ENCODE assay signal across 14 cellular contexts in the genomic region with DNA sequence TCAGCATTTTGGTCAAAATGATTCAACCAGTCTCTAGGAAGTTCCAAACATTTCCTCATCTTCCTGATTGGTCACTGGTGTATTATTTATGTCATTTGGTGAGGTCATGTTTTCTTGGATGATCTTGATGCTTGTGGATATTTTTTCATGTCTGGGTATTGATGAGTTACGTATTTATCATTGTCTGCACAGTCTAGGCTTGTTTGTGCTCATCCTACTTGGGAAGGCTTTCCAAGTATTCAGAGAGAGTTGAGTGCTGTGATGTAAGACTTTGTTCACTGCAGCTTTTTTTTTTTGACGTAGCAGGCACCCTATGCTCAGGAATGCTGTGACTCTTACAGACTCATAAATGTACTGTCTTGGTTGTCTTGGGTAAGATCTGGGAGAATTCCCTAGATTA.
DNase-seq lines count a peak whose midpoint lies in the region; ATAC-seq and TF ChIP-seq lines count a peak whose summit lies in the region.
"Had no signal": no experiment of that assay in that cellular context is flagged by ENCODE, and none has a peak within 500 bp of the region (broad histone marks: within the 10 kb centered on the region; RNA-seq: fewer than 3 reads in every experiment).

No MANE protein-coding gene starts in this region.

- TF ChIP-seq RAD21 in IMR-90 (IDR thresholded peaks at IDR 0.05; ENCODE audit: low read length): no peak

- no peak overlapping the region for H3K23ac ChIP-seq in IMR-90 (ENCODE audit: low read depth, low read length)

- no peak overlapping the region for H2BK15ac ChIP-seq in IMR-90 (ENCODE audit: low read depth, low read length)

- H3K4me1 ChIP-seq in IMR-90 (ENCODE audit: control insufficient read depth, insufficient read depth, low read length): no peaks in the 10 kb centered on the region
- H3K4me1 ChIP-seq: A549, BLaER1 had no signal

- CTCF ChIA-PET in IMR-90 (lab: Yijun Ruan, JAX): no interaction called here

- WGBS in IMR-90 (ENCODE audit: extremely low coverage in 2 of 2, insufficient read length in 1 of 2), 2 experiments: 60% methylated on average over 1 of the region's 2 CpGs; no CpG with 5 or more reads in 1 of the 2 experiments

- no peak overlapping the region for H3K18ac ChIP-seq in IMR-90 (ENCODE audit: low read depth, low read length)

- no peaks in the 10 kb centered on the region for H3K27me3 Mint-ChIP-seq in natural killer cell (ENCODE audit: low read depth in 2 of 2)

- no peaks in the 10 kb centered on the region for H4K20me1 ChIP-seq in IMR-90 (ENCODE audit: insufficient read depth, low read length)
- H4K20me1 ChIP-seq: BLaER1 had no signal

- H2BK120ac ChIP-seq in IMR-90 (ENCODE audit: low read depth, low read length): no peak overlapping the region

- no peak overlapping the region for H2AK9ac ChIP-seq in IMR-90 (replicated peaks; ENCODE audit: low read depth, low read length, poor library complexity)

- no peak overlapping the region for H2BK5ac ChIP-seq in IMR-90 (ENCODE audit: low read depth, low read length, poor library complexity, severe bottlenecking)

- no peak overlapping the region for H3K56ac ChIP-seq in IMR-90 (ENCODE audit: extremely low read depth, insufficient read depth, low read length)

- no peak overlapping the region for H4K5ac ChIP-seq in IMR-90 (ENCODE audit: low read depth, low read length)

- no peaks in the 10 kb centered on the region for H3K4me1 Mint-ChIP-seq in natural killer cell

- H2AK5ac ChIP-seq in IMR-90 (ENCODE audit: low read depth, low read length): no peak overlapping the region

- H3K9me1 ChIP-seq in IMR-90 (ENCODE audit: insufficient read depth, low read length): no peaks in the 10 kb centered on the region

- ATAC-seq in IMR-90 (ENCODE audit: low read depth) (no peak), natural killer cell (no peak), Right ventricle myocardium superior (ENCODE audit: poor library complexity) (no peak)
- ATAC-seq: A549, GM12878, K562 had no signal

- no peak overlapping the region for H3K4me3 Mint-ChIP-seq in natural killer cell

- H2AFZ ChIP-seq in IMR-90 (replicated peaks; ENCODE audit: low read length, poor library complexity): no peak overlapping the region

- POLR2A ChIA-PET in IMR-90 (lab: Charles Lee; ENCODE audit: unreplicated experiment): no interaction called here

- no peak overlapping the region for H3K27ac Mint-ChIP-seq in natural killer cell

- no peak overlapping the region for H4K8ac ChIP-seq in IMR-90 (ENCODE audit: low read depth in 2 of 2, low read length in 2 of 2)

- no peak for TF ChIP-seq POLR2A in IMR-90 (IDR thresholded peaks at IDR 0.05; ENCODE audit: low read depth, low read length)

- no peak overlapping the region for H3K9ac ChIP-seq in IMR-90 (ENCODE audit: low read depth, low read length)
- H3K9ac ChIP-seq: BLaER1 had no signal

- H3K4me2 ChIP-seq in IMR-90 (ENCODE audit: low read depth, low read length): no peak overlapping the region
- H3K4me2 ChIP-seq: A549, BLaER1 had no signal

- H3K36me3 Mint-ChIP-seq in natural killer cell: peaks cover 9% of the 10 kb centered on the region

- TF ChIP-seq CTCF in IMR-90 (conservative IDR thresholded peaks at IDR 0.05; ENCODE audit: low read depth, low read length): no peak
- TF ChIP-seq CTCF in fibroblast of mammary gland (conservative IDR thresholded peaks at IDR 0.05; ENCODE audit: control insufficient read depth, insufficient read depth, low read depth, low read length): no peak
- no peak for TF ChIP-seq CTCF in natural killer cell (IDR thresholded peaks at IDR 0.05)

- no peaks in the 10 kb centered on the region for H3K27me3 ChIP-seq in IMR-90 (ENCODE audit: control insufficient read depth, insufficient read depth, low read length)
- H3K27me3 ChIP-seq: BLaER1 had no signal

- H2BK20ac ChIP-seq in IMR-90 (ENCODE audit: low read depth, low read length): no peak overlapping the region

- H3K79me1 ChIP-seq in IMR-90 (ENCODE audit: low read depth in 1 of 2, low read length in 2 of 2): no peaks in the 10 kb centered on the region

- peaks cover 14 to 26% of the 10 kb centered on the region in 2 donors for H3K9me3 Mint-ChIP-seq in natural killer cell

- dilution Hi-C loops in IMR-90 (cut with HindIII; ENCODE audit: low sequenced_read_pairs, unreplicated experiment): no loop called here

- H3K9me3 ChIP-seq in IMR-90 (ENCODE audit: control insufficient read depth, insufficient read depth, low read length): no peaks in the 10 kb centered on the region
- H3K9me3 ChIP-seq: A549, BLaER1, HAP-1 had no signal

- H3K4me3 ChIP-seq in IMR-90 (ENCODE audit: insufficient read depth, low read depth, low read length): no peak overlapping the region
- no peak overlapping the region for H3K4me3 ChIP-seq in fibroblast of mammary gland (ENCODE audit: control insufficient read depth, low read depth, low read length)
- H3K4me3 ChIP-seq in skeletal muscle cell (ENCODE audit: low read depth, low read length): no peak overlapping the region
- H3K4me3 ChIP-seq: A549, BLaER1, GM12878, HAP-1, K562 had no signal

- H3K4ac ChIP-seq in IMR-90 (ENCODE audit: low read depth, low read length): no peak overlapping the region

- DNase-seq in ELR (ENCODE audit: low read depth) (peak; percentile 4), IMR-90 (peak; percentile 10), fibroblast of mammary gland (ENCODE audit: low read depth) (peak; percentile 21), skeletal muscle cell (ENCODE audit: low read depth) (peak; percentile 9), natural killer cell (no peak), Right ventricle myocardium superior (no peak)
- DNase-seq in activated CD4-positive, alpha-beta T cell treated with anti-CD3 and anti-CD28 coated beads for 48 hours: no peak
- DNase-seq: DMS53, GOT3 had no signal

- no TSS peak for BruUV-seq in IMR-90 (replicated peaks; lab: Mats Ljungman, UMichigan)

- intact Hi-C loops in IMR-90 (cut with micrococcal nuclease): no loop called here
- intact Hi-C loops in natural killer cell (cut with micrococcal nuclease): no loop called here
- intact Hi-C loops in Right ventricle myocardium superior (cut with DNase I): no loop called here

- no peak overlapping the region for H3K14ac ChIP-seq in IMR-90 (replicated peaks; ENCODE audit: low read depth, low read length)

- no peaks in the 10 kb centered on the region for H3K36me3 ChIP-seq in IMR-90 (ENCODE audit: control insufficient read depth, insufficient read depth, low read length)
- H3K36me3 ChIP-seq: BLaER1, HAP-1 had no signal

- H4K91ac ChIP-seq in IMR-90 (ENCODE audit: insufficient read depth, low read depth, low read length): no peak overlapping the region

- in situ Hi-C loops in IMR-90 (cut with MboI; ENCODE audit: low sequenced_read_pairs): no loop called here

- no peak overlapping the region for H3K27ac ChIP-seq in IMR-90 (ENCODE audit: insufficient read depth, low read length)
- H3K27ac ChIP-seq: A549, BLaER1 had no signal

TF ChIP-seq in IMR-90, 13 proteins besides CTCF, POLR2A, EP300 and RAD21:
- no peak for TF ChIP-seq USF2 (IDR thresholded peaks at IDR 0.05; ENCODE audit: low read depth, low read length)
- TF ChIP-seq ELK1 (IDR thresholded peaks at IDR 0.05; ENCODE audit: borderline replicate concordance, low read depth, low read length): no peak
- no peak for TF ChIP-seq NFE2L2 (IDR thresholded peaks at IDR 0.05; ENCODE audit: low read depth, low read length)

Comparison
In these comparisons a context has a peak if more than half of its experiments do, and no peak if none do; other contexts are left out.
1. DNase-seq: peak in ELR (single experiment), IMR-90 (single experiment), fibroblast of mammary gland (single experiment) and skeletal muscle cell (single experiment); none in natural killer cell (single experiment), activated CD4-positive, alpha-beta T cell treated with anti-CD3 and anti-CD28 coated beads for 48 hours (single experiment) and Right ventricle myocardium superior (single experiment).